In the genomic region with DNA sequence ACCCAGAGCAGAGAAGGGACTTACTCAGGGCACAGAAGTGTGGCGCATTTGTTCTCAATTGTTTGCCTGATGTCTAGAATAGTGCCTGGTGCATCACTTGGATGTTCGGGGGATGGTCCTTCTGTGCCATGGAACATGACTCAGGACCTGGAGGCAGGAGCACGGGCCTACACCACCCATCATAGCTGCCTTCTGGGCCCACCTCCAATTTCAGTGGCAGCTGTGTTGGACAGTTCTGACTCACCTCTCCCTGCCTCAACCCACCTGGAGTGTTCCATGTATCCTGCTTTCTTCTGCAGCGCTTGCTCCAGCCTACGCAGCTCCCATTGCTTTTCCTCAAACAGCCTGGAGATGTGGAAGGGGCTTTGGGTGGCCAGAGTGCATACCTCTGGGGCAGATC, we compare ENCODE assay signal across 29 cellular contexts. TPM values are rescaled to one million over a fixed set of nuclear protein-coding genes. Genes with fewer than 3 reads are reported as not detected.
DNase-seq lines count a peak whose midpoint lies in the region; ATAC-seq, FAIRE-seq and TF ChIP-seq lines count a peak whose summit lies in the region.
"Had no signal": no experiment of that assay in that cellular context is flagged by ENCODE, and none has a peak within 500 bp of the region (broad histone marks: within the 10 kb centered on the region; RNA-seq: fewer than 3 reads in every experiment).

No MANE protein-coding gene starts in this region.

- H3K4me1 ChIP-seq in breast epithelium (no peaks in the 10 kb centered on the region), mammary epithelial cell (ENCODE audit: insufficient read depth, low read length) (peaks cover 7% of the 10 kb centered on the region), keratinocyte (ENCODE audit: control insufficient read depth, extremely low read depth, insufficient read depth, low read length) (peaks cover under 1% of the 10 kb centered on the region), gastroesophageal sphincter (no peaks in the 10 kb centered on the region)

- H3K27ac ChIP-seq in breast epithelium (no peak overlapping the region), mammary epithelial cell (ENCODE audit: insufficient read depth, low read depth, low read length) (no peak overlapping the region), keratinocyte (ENCODE audit: control insufficient read depth, insufficient read depth, low read length) (no peak overlapping the region), gastroesophageal sphincter (no peak overlapping the region)
- H3K27ac ChIP-seq: HL-60, KMS-11 had no signal

- no peaks in the 10 kb centered on the region for H3K36me3 Mint-ChIP-seq in MCF 10A (ENCODE audit: insufficient read depth, unreplicated experiment)
- H3K36me3 Mint-ChIP-seq: CD8-positive, alpha-beta T cell had no signal

- FAIRE-seq in keratinocyte (lab: Jason Lieb, UNC) (peak; percentile 44), urothelium cell line (lab: Jason Lieb, UNC) (no peak)
- FAIRE-seq: RCC 7860 had no signal

- peak; percentile 71 for DNase-seq in MCF 10A (ENCODE audit: unreplicated experiment)
- DNase-seq in breast epithelium (ENCODE audit: low spot score in 2 of 2), result no peak
- DNase-seq in mammary epithelial cell, result peak; percentile 62
- DNase-seq in keratinocyte (ENCODE audit: low read depth, low spot score), result no peak
- DNase-seq in urothelium cell line (ENCODE audit: low spot score), result peak; percentile 42
- no peak for DNase-seq in KBM-7
- DNase-seq: AML-193; C1 segment of cervical spinal cord; CD8-positive, alpha-beta T cell; GDM1; H7; HFFc6; NCI-H1694; NCI-H2081; NCI-H2171; NCI-H345; NCI-H524; NCI-H774; Right ventricle myocardium superior had no signal

- no peak overlapping the region for H2AFZ ChIP-seq in mammary epithelial cell (ENCODE audit: low read depth, low read length)
- H2AFZ ChIP-seq in keratinocyte (ENCODE audit: control insufficient read depth, low read length), result no peak overlapping the region

- H4K20me1 ChIP-seq in mammary epithelial cell (ENCODE audit: insufficient read depth, low read length), result no peaks in the 10 kb centered on the region
- no peaks in the 10 kb centered on the region for H4K20me1 ChIP-seq in keratinocyte (ENCODE audit: control insufficient read depth, extremely low read depth, insufficient read depth, low read length)

- no peak overlapping the region for H3K9ac ChIP-seq in mammary epithelial cell (ENCODE audit: insufficient read depth, low read length)
- no peak overlapping the region for H3K9ac ChIP-seq in keratinocyte (ENCODE audit: control insufficient read depth, extremely low read depth, insufficient read depth, low read length)
- H3K9ac ChIP-seq: KMS-11 had no signal

- POLR2A ChIA-PET in MCF 10A (lab: Yijun Ruan, JAX), result interaction anchor here (0.7 to 1.5 kb wide), 2 partner anchors 12 to 27 kb away, joined by 3 to 4 read pairs; partner anchors contain the start of gene CXCL14

- WGBS in mammary epithelial cell (ENCODE audit: low coverage, missing lambda C conversion rate), result 83% methylated on average over 4 of the region's 5 CpGs
- 83% methylated on average over 1 of the region's 5 CpGs; no CpG with 5 or more reads in 1 of the 2 donors for WGBS in gastroesophageal sphincter (ENCODE audit: low coverage in 1 of 2), 2 donors

- H3K36me3 ChIP-seq in breast epithelium, result no peaks in the 10 kb centered on the region
- no peaks in the 10 kb centered on the region for H3K36me3 ChIP-seq in mammary epithelial cell (ENCODE audit: insufficient read depth, low read length)
- no peaks in the 10 kb centered on the region for H3K36me3 ChIP-seq in keratinocyte (ENCODE audit: control insufficient read depth in 2 of 2, extremely low read depth in 1 of 2, insufficient read depth in 2 of 2, low read length in 2 of 2)
- H3K36me3 ChIP-seq in gastroesophageal sphincter, result no peaks in the 10 kb centered on the region

- no peaks in the 10 kb centered on the region for H3K9me3 Mint-ChIP-seq in MCF 10A (ENCODE audit: unreplicated experiment)
- H3K9me3 Mint-ChIP-seq: CD8-positive, alpha-beta T cell; HFFc6 had no signal

- no peak overlapping the region for H3K4me3 Mint-ChIP-seq in MCF 10A (ENCODE audit: unreplicated experiment)
- H3K4me3 Mint-ChIP-seq: CD8-positive, alpha-beta T cell; HFFc6 had no signal

- no peaks in the 10 kb centered on the region for H3K9me3 ChIP-seq in breast epithelium
- H3K9me3 ChIP-seq in mammary epithelial cell (replicated peaks; ENCODE audit: insufficient read depth, low read length), result no peaks in the 10 kb centered on the region
- H3K9me3 ChIP-seq in keratinocyte (ENCODE audit: control insufficient read depth, low read depth, low read length), result no peaks in the 10 kb centered on the region
- peaks cover 0 to 6% (median 0%) of the 10 kb centered on the region in 3 donors for H3K9me3 ChIP-seq in gastroesophageal sphincter

- no peak for TF ChIP-seq EP300 in gastroesophageal sphincter (IDR thresholded peaks at IDR 0.05)

- dilution Hi-C loops in mammary epithelial cell (cut with HindIII; ENCODE audit: low sequenced_read_pairs) (no loop called here), keratinocyte (cut with MboI; ENCODE audit: extremely low pct_ligation_motif_present, low sequenced_read_pairs) (loop anchor here (25.0 kb wide), 1 partner anchor 146 kb away; no protein-coding TSS in a partner anchor)

- intact Hi-C loops in MCF 10A (cut with micrococcal nuclease), result no loop called here
- intact Hi-C loops in breast epithelium (cut with DNase I; ENCODE audit: low total_unique reads), result no loop called here
- intact Hi-C loops in mammary epithelial cell (cut with micrococcal nuclease), result no loop called here

- H3K4me3 ChIP-seq in breast epithelium (no peak overlapping the region), mammary epithelial cell (replicated peaks in 1 of 3; ENCODE audit: insufficient read depth in 1 of 3, low read depth in 2 of 3, low read length in 3 of 3) (no peak overlapping the region), keratinocyte (ENCODE audit: control insufficient read depth in 2 of 3, extremely low read depth in 1 of 3, insufficient read depth in 2 of 3, low read depth in 1 of 3, low read length in 3 of 3) (no peak overlapping the region), gastroesophageal sphincter (no peak overlapping the region)

- no peak overlapping the region for H3K4me2 ChIP-seq in mammary epithelial cell (ENCODE audit: insufficient read depth, low read depth, low read length)
- no peak overlapping the region for H3K4me2 ChIP-seq in keratinocyte (ENCODE audit: control insufficient read depth, extremely low read depth, insufficient read depth, low read depth, low read length)
- H3K4me2 ChIP-seq: KMS-11 had no signal

- BruUV-seq in MCF 10A (replicated peaks; lab: Mats Ljungman, UMichigan) (no TSS peak), mammary epithelial cell (replicated peaks; lab: Mats Ljungman, UMichigan) (no TSS peak)

- H3K27me3 ChIP-seq in breast epithelium (no peaks in the 10 kb centered on the region), mammary epithelial cell (ENCODE audit: insufficient read depth, low read length) (no peaks in the 10 kb centered on the region), keratinocyte (ENCODE audit: control insufficient read depth, extremely low read depth, insufficient read depth, low read length) (no peaks in the 10 kb centered on the region), gastroesophageal sphincter (peaks cover 7% of the 10 kb centered on the region)

- no peak overlapping the region for H3K27ac Mint-ChIP-seq in MCF 10A (ENCODE audit: low read depth, unreplicated experiment)
- H3K27ac Mint-ChIP-seq: CD8-positive, alpha-beta T cell; HFFc6 had no signal

- no peaks in the 10 kb centered on the region for H3K79me2 ChIP-seq in mammary epithelial cell (ENCODE audit: insufficient read depth, low read length)
- H3K79me2 ChIP-seq in keratinocyte (ENCODE audit: control insufficient read depth, insufficient read depth, low read length), result no peaks in the 10 kb centered on the region

- TF ChIP-seq POLR2A in breast epithelium (IDR thresholded peaks at IDR 0.05) (no peak), gastroesophageal sphincter (IDR thresholded peaks at IDR 0.05) (no peak)

- TF ChIP-seq CTCF in MCF 10A (IDR thresholded peaks at IDR 0.05; ENCODE audit: unreplicated experiment) (no peak), breast epithelium (IDR thresholded peaks at IDR 0.05) (no peak), mammary epithelial cell (conservative IDR thresholded peaks at IDR 0.05 in 1 of 2, IDR thresholded peaks at IDR 0.05 in 1 of 2; ENCODE audit: extremely low read depth in 1 of 2, insufficient read depth in 1 of 2, low read depth in 1 of 2, low read length in 2 of 2) (no peak), keratinocyte (optimal IDR thresholded peaks at IDR 0.05 in 1 of 3, IDR thresholded peaks at IDR 0.05 in 1 of 3, conservative IDR thresholded peaks at IDR 0.05 in 1 of 3; ENCODE audit: extremely low read depth in 1 of 3, insufficient read depth in 2 of 3, low read length in 3 of 3) (no peak), gastroesophageal sphincter (IDR thresholded peaks at IDR 0.05) (no peak)

- peaks cover 20% of the 10 kb centered on the region for H3K27me3 Mint-ChIP-seq in MCF 10A (ENCODE audit: insufficient read depth, unreplicated experiment)

- in situ Hi-C loops in mammary epithelial cell (cut with MboI; ENCODE audit: low sequenced_read_pairs in 2 of 2), result no loop called here
- in situ Hi-C loops in KBM-7 (cut with MboI; ENCODE audit: low pct_unique_long_range_greater_than_20kb, low sequenced_read_pairs), result no loop called here

- no peaks in the 10 kb centered on the region for H3K4me1 Mint-ChIP-seq in MCF 10A (ENCODE audit: insufficient read depth, unreplicated experiment)

- ATAC-seq in GM21717 (IDR thresholded peaks at IDR 0.05; ENCODE audit: unreplicated experiment) (no peak), gastroesophageal sphincter (no peak)
- ATAC-seq: CD8-positive, alpha-beta T cell had no signal

- H3K9me1 ChIP-seq in keratinocyte (ENCODE audit: control insufficient read depth, extremely low read depth, insufficient read depth, low read length), result no peaks in the 10 kb centered on the region

- CTCF ChIA-PET in MCF 10A (lab: Yijun Ruan, JAX) (interaction anchor here (0.9 to 23.9 kb wide), 5 partner anchors 10 to 1177 kb away, joined by 3 to 391 read pairs (median 6); no protein-coding TSS in a partner anchor), mammary epithelial cell (lab: Charles Lee; ENCODE audit: low non-redundant PET) (no interaction called here)

RNA-seq across cellular contexts. Expression of gene CXCL14, which starts 12.5 kb away (rescaled TPM):
- not detected in 2 replicates for total RNA-seq in MCF 10A (2022)
- 1,000 to 10,000 TPM in 1 of 3 donors, 10 to 100 TPM in 2; 45.5 to 1,054 (median 46.9) TPM for total RNA-seq in breast epithelium
- total RNA-seq in mammary epithelial cell, result 100 to 1,000 TPM in 1 of 2 donors, 1 to 10 TPM in 1; 7.2 to 145 TPM
- 0.85 TPM for polyA plus RNA-seq in mammary epithelial cell
- not detected for polyA minus RNA-seq in mammary epithelial cell
- polyA plus RNA-seq in keratinocyte, result 14.0 to 613 TPM (median 124 TPM) in 3 replicates
- 62.7 TPM for polyA plus RNA-seq in keratinocyte (2011; ENCODE audit: low read depth)
- polyA plus RNA-seq in keratinocyte (2011; cell fraction: cytosol; rRNA removed), result 187 and 211 TPM in 2 replicates
- 167 and 274 TPM in 2 replicates for polyA plus RNA-seq in keratinocyte (2011; cell fraction: nucleus; rRNA removed)
- 17.6 and 308 TPM in 2 replicates for polyA plus RNA-seq in keratinocyte (2012; ENCODE audit: low replicate concordance)
- 3.3 to 151 TPM (median 22.5 TPM) in 3 replicates for polyA minus RNA-seq in keratinocyte
- polyA minus RNA-seq in keratinocyte (2011; cell fraction: cytosol; rRNA and poly(A)+ RNA removed), result 101 TPM
- 56.7 and 94.6 TPM in 2 replicates for polyA minus RNA-seq in keratinocyte (2011; cell fraction: nucleus; rRNA and poly(A)+ RNA removed)
- 10 to 100 TPM in 1 of 4 donors, 1 to 10 TPM in 2, under 1 TPM in 1; 0.15 to 23.2 (median 3.8) TPM for total RNA-seq in gastroesophageal sphincter
- total RNA-seq: A172; CD8-positive, alpha-beta T cell; HT-29; OCI-LY7; SK-MEL-5 had no signal
- polyA plus RNA-seq: AG04450 had no signal

RNA-seq across cellular contexts. Expression of gene NEUROG1, which starts 55.5 kb away (rescaled TPM):
- total RNA-seq in MCF 10A (2022) (not detected in 2 replicates), breast epithelium (not detected), mammary epithelial cell (not detected), gastroesophageal sphincter (not detected)
- polyA plus RNA-seq in mammary epithelial cell (not detected), keratinocyte (not detected in 3 replicates)
- polyA minus RNA-seq in mammary epithelial cell (not detected), keratinocyte (not detected in 3 replicates)
- polyA plus RNA-seq in keratinocyte (2011; ENCODE audit: low read depth), result not detected
- not detected in 2 replicates for polyA plus RNA-seq in keratinocyte (2011; cell fraction: cytosol; rRNA removed)
- polyA plus RNA-seq in keratinocyte (2011; cell fraction: nucleus; rRNA removed), result not detected in 2 replicates
- not detected in 2 replicates for polyA plus RNA-seq in keratinocyte (2012; ENCODE audit: low replicate concordance)
- not detected for polyA minus RNA-seq in keratinocyte (2011; cell fraction: cytosol; rRNA and poly(A)+ RNA removed)
- not detected in 2 replicates for polyA minus RNA-seq in keratinocyte (2011; cell fraction: nucleus; rRNA and poly(A)+ RNA removed)
- total RNA-seq: A172; CD8-positive, alpha-beta T cell; H7; HFFc6; HT-29; OCI-LY7; Right ventricle myocardium superior; SK-MEL-5 had no signal
- polyA plus RNA-seq: AG04450 had no signal

Comparison
In these comparisons a context has a peak if more than half of its experiments do, and no peak if none do; other contexts are left out.
1. DNase-seq: peak in MCF 10A (single experiment), mammary epithelial cell (single experiment) and urothelium cell line (single experiment); none in breast epithelium (0 of 2), keratinocyte (single experiment) and KBM-7 (single experiment).